In the genomic region with DNA sequence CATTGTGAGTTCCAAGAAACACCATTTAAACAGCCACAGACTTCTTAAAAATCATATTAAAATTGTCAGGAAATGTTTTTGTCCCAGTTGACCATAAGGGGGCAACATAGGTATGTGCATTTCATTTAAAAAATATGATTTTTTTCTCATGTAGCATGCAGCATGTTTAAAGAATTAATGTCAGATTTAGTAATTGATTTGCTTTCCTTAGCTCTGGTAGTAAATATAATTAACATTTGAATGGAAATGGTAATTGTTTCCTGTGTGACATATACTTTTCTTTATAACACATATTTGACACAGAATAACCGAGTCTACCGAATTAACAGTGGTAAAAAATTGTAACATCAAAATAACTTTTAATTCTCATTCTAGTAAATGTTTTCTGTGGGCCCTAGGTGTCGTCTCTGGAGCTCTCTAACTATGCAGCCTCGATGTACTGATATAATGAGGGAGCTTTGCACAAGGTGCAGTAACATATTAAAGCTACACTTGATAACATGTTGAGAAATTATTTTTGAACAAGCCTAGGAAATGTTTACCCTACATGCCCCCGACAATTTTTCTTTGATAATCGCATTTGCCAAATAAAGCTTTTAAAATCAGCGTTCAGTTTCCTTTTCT, we compare ENCODE assay signal across 8 cellular contexts. TPM values are rescaled to one million over a fixed set of nuclear protein-coding genes. Genes with fewer than 3 reads are reported as not detected.
DNase-seq lines count a peak whose midpoint lies in the region; ATAC-seq and TF ChIP-seq lines count a peak whose summit lies in the region.

No MANE protein-coding gene starts in this region.

- no peaks in the 10 kb centered on the region for H3K9me3 Mint-ChIP-seq in Caco-2 (ENCODE audit: unreplicated experiment)
- H3K9me3 Mint-ChIP-seq in chondrocyte (ENCODE audit: low read depth), result no peaks in the 10 kb centered on the region

- H3K36me3 Mint-ChIP-seq in Caco-2 (ENCODE audit: insufficient read depth, unreplicated experiment), result no peaks in the 10 kb centered on the region
- H3K36me3 Mint-ChIP-seq in chondrocyte (ENCODE audit: low read depth), result peaks cover 10% of the 10 kb centered on the region

- peaks cover 22% of the 10 kb centered on the region; the same call in 1 of the 2 replicates for H3K4me1 ChIP-seq in Caco-2

- POLR2A ChIA-PET in Caco-2 (lab: Charles Lee), result no interaction called here

- H3K4me1 Mint-ChIP-seq in Caco-2 (ENCODE audit: low read depth, unreplicated experiment) (no peaks in the 10 kb centered on the region), chondrocyte (ENCODE audit: low read depth) (peaks cover 24% of the 10 kb centered on the region)

- intact Hi-C loops in Caco-2 (cut with micrococcal nuclease; ENCODE audit: unreplicated experiment), result loop anchor here (1.0 to 10.0 kb wide), 4 partner anchors 35 to 411 kb away; a partner anchor contains a TSS

- no peak overlapping the region for H3K27ac Mint-ChIP-seq in Caco-2 (ENCODE audit: unreplicated experiment)
- no peak overlapping the region for H3K27ac Mint-ChIP-seq in chondrocyte (ENCODE audit: unreplicated experiment)

- no TSS peak for BruUV-seq in Caco-2 (replicated peaks; lab: Mats Ljungman, UMichigan)

- H3K4me3 Mint-ChIP-seq in Caco-2 (ENCODE audit: unreplicated experiment) (no peak overlapping the region), chondrocyte (ENCODE audit: unreplicated experiment) (no peak overlapping the region)

- peak; percentile 48 to 61 for TF ChIP-seq CTCF in Caco-2 (IDR thresholded peaks at IDR 0.05; ENCODE audit: insufficient read depth in 1 of 2, low read depth in 1 of 2, low read length in 1 of 2, severe bottlenecking in 1 of 2, unreplicated experiment in 1 of 2)
- TF ChIP-seq CTCF in chondrocyte (IDR thresholded peaks at IDR 0.05), result peak; percentile 92

- no peak overlapping the region for H3K4me3 ChIP-seq in Caco-2 (ENCODE audit: low read depth, low read length)

- no peaks in the 10 kb centered on the region for H3K9me3 ChIP-seq in Caco-2

- ATAC-seq in GM19351 (IDR thresholded peaks at IDR 0.05; ENCODE audit: unreplicated experiment), result no peak

- no peaks in the 10 kb centered on the region for H3K27me3 ChIP-seq in Caco-2 (replicated peaks; ENCODE audit: control insufficient read depth, insufficient read depth, low read length)

- H3K27me3 Mint-ChIP-seq in Caco-2 (ENCODE audit: insufficient read depth, unreplicated experiment) (no peaks in the 10 kb centered on the region), chondrocyte (ENCODE audit: low read depth) (no peaks in the 10 kb centered on the region)

- no peaks in the 10 kb centered on the region for H3K36me3 ChIP-seq in Caco-2 (ENCODE audit: control insufficient read depth, insufficient read depth, low read length)

- CTCF ChIA-PET in Caco-2 (lab: Charles Lee), result interaction anchor here (1.0 to 3.7 kb wide), 3 partner anchors 156 to 411 kb away, joined by 3 to 35 read pairs (median 13); no protein-coding TSS in a partner anchor

- DNase-seq in Caco-2 (peak in 1 of 2 experiments; percentile 8), LHCN-M2 (ENCODE audit: low read depth) (peak; percentile 36), chondrocyte (ENCODE audit: low spot score) (no peak), myocyte (ENCODE audit: low read depth) (peak; percentile 30), activated T-cell treated with anti-CD3 and anti-CD28 coated beads for 4 hours (no peak), SHP77 (lab: John Stamatoyannopoulos, UW) (no peak)
- no peak for DNase-seq in activated CD4-positive, CD25-positive, alpha-beta regulatory T cell (lab: John Stamatoyannopoulos, UW)

RNA-seq across cellular contexts. Expression of a gene that starts 34.9 kb away (rescaled TPM):
- total RNA-seq in Caco-2 (2022), result 4.9 and 5.3 TPM in 2 replicates
- 22.4 and 26.5 TPM in 2 replicates for total RNA-seq in LHCN-M2 (2014; rRNA removed)
- 22.2 TPM for polyA plus RNA-seq in LHCN-M2 (2012)
- 20.3 to 27.1 TPM (median 20.4 TPM) in 3 replicates for total RNA-seq in chondrocyte
- 36.4 and 42.1 TPM in 2 replicates for total RNA-seq in myocyte
- polyA plus RNA-seq in myocyte (2012), result 36.7 TPM

RNA-seq across cellular contexts. Expression of a gene that starts 35.4 kb away (rescaled TPM):
- total RNA-seq in Caco-2 (2022) (20.2 and 24.5 TPM in 2 replicates), LHCN-M2 (2014; rRNA removed) (23.0 and 26.6 TPM in 2 replicates), chondrocyte (17.6 to 22.8 TPM (median 18.9 TPM) in 3 replicates), myocyte (12.9 and 15.6 TPM in 2 replicates)
- polyA plus RNA-seq in LHCN-M2 (2012), result 7.9 TPM
- 9.3 TPM for polyA plus RNA-seq in myocyte (2012)

Comparison
In these comparisons a context has a peak if more than half of its experiments do, and no peak if none do; other contexts are left out.
1. DNase-seq: peak in LHCN-M2 (single experiment) and myocyte (single experiment); none in chondrocyte (single experiment), activated T-cell treated with anti-CD3 and anti-CD28 coated beads for 4 hours (single experiment), SHP77 (0 of 2) and activated CD4-positive, CD25-positive, alpha-beta regulatory T cell (0 of 4).